In genomic region chr1:113792986-113793385, GRCh38 we compare ENCODE assay signal across 1 cellular context.
TF ChIP-seq lines count a peak whose summit lies in the region.

No MANE protein-coding gene starts in this region.

TF ChIP-seq in IMR-90, 13 proteins besides CTCF, POLR2A, EP300 and RAD21:
- TF ChIP-seq FOS (IDR thresholded peaks at IDR 0.05; ENCODE audit: low read depth, low read length) (no peak), MAFK (IDR thresholded peaks at IDR 0.05; ENCODE audit: low read depth, low read length) (no peak), NFE2L2 (IDR thresholded peaks at IDR 0.05; ENCODE audit: low read depth, low read length) (no peak), MAZ (IDR thresholded peaks at IDR 0.05; ENCODE audit: borderline replicate concordance, low read depth, low read length) (no peak), MXI1 (IDR thresholded peaks at IDR 0.05; ENCODE audit: borderline replicate concordance, low read depth, low read length) (no peak), USF2 (IDR thresholded peaks at IDR 0.05; ENCODE audit: low read depth, low read length) (no peak), ELK1 (IDR thresholded peaks at IDR 0.05; ENCODE audit: borderline replicate concordance, low read depth, low read length) (no peak), SMC3 (IDR thresholded peaks at IDR 0.05; ENCODE audit: low read depth, low read length) (no peak), RCOR1 (IDR thresholded peaks at IDR 0.05; ENCODE audit: insufficient replicate concordance, low read length) (no peak), CEBPB (IDR thresholded peaks at IDR 0.05; ENCODE audit: low read depth, low read length) (no peak), CHD1 (IDR thresholded peaks at IDR 0.05; ENCODE audit: low read depth, low read length) (no peak), BHLHE40 (IDR thresholded peaks at IDR 0.05; ENCODE audit: low read depth, low read length) (no peak), RFX5 (IDR thresholded peaks at IDR 0.05; ENCODE audit: low read depth, low read length) (no peak)
